In the genomic region with DNA sequence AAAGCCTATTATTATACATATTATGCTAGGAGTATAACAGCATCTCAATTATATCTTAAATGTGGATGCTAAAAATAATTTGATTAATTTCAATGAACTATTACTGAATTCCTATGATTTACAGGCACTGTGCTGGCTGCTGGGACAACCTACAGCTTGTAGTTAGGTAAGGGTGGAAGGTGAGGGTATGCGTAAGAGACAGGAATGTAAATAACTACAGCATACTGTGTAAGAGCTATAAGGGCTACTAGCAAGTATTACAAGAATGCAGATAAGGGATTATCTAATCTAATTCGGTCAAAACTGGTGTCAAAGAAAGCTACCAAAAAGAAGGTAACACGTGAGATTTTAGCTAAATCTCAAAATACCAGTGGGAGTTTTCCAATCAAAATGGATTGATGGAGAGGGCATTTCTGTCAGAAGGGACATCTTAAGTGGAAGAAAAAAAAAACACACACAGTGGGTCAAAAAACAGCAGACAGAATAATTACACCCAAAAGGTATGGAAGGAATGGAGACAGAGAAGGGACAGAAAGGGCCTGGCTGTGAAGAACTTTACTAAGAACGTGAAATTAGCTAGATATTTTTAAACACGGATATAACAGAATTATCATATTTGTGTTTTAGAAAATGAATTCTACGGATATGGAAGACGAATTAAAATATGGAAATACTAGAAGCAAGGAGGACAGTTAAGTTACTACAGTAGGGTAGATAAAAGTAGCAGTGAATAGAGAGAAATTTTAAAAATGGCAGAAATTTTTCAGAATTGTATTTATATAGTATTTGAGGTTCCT, we compare ENCODE assay signal across 27 cellular contexts. TPM values are rescaled to one million over a fixed set of nuclear protein-coding genes. Genes with fewer than 3 reads are reported as not detected.
A peak's percentile ranks its signal among the peaks of the same experiment; 100 is the strongest.
DNase-seq lines count a peak whose midpoint lies in the region; ATAC-seq and TF ChIP-seq lines count a peak whose summit lies in the region.
"Had no signal": no experiment of that assay in that cellular context is flagged by ENCODE, and none has a peak within 500 bp of the region (broad histone marks: within the 10 kb centered on the region; RNA-seq: fewer than 3 reads in every experiment).

No MANE protein-coding gene starts in this region.

- H3K27ac ChIP-seq in neural progenitor cell = peak overlapping the region; percentile 4
- H3K27ac ChIP-seq: BLaER1, parathyroid adenoma, right atrium auricular region, SJSA1, spleen, tibial nerve had no signal

- no peaks in the 10 kb centered on the region for H3K79me2 ChIP-seq in neural progenitor cell (ENCODE audit: low read depth)

- H3K4me3 ChIP-seq in H7 (ENCODE audit: insufficient read depth, low read depth, low read length) (no peak overlapping the region), fibroblast of the aortic adventitia (ENCODE audit: low read depth, low read length) (no peak overlapping the region), neural progenitor cell (no peak overlapping the region), HAP-1 (no peak overlapping the region)
- H3K4me3 ChIP-seq: BLaER1, right atrium auricular region, SJSA1, spleen, tibial nerve had no signal

- H3K4me1 ChIP-seq in neural progenitor cell = peaks cover 4% of the 10 kb centered on the region
- no peaks in the 10 kb centered on the region for H3K4me1 ChIP-seq in HAP-1
- H3K4me1 ChIP-seq: BLaER1, parathyroid adenoma, SJSA1 had no signal

- no peak overlapping the region for H3K9ac ChIP-seq in neural progenitor cell
- H3K9ac ChIP-seq: BLaER1, parathyroid adenoma had no signal

- no peaks in the 10 kb centered on the region for H4K20me1 ChIP-seq in neural progenitor cell (ENCODE audit: low read depth)
- H4K20me1 ChIP-seq: BLaER1 had no signal

- no peak overlapping the region for H3K4me3 Mint-ChIP-seq in neural progenitor cell
- H3K4me3 Mint-ChIP-seq: activated CD4-positive, alpha-beta memory T cell treated with anti-CD3 and anti-CD28 coated beads for 36 hours; activated naive CD8-positive, alpha-beta T cell; HFFc6; neural crest cell; T-cell had no signal

- H3K36me3 Mint-ChIP-seq in neural progenitor cell = peaks cover 6% of the 10 kb centered on the region

- no peaks in the 10 kb centered on the region for H3K27me3 ChIP-seq in H7 (ENCODE audit: control insufficient read depth, insufficient read depth, low read length)
- H3K27me3 ChIP-seq in neural progenitor cell = no peaks in the 10 kb centered on the region
- no peaks in the 10 kb centered on the region for H3K27me3 ChIP-seq in HAP-1 (ENCODE audit: low read depth)
- H3K27me3 ChIP-seq: BLaER1, right atrium auricular region, SJSA1, spleen, tibial nerve had no signal

- H3K9me3 ChIP-seq in neural progenitor cell (ENCODE audit: low read depth) = no peaks in the 10 kb centered on the region
- H3K9me3 ChIP-seq in HAP-1 = no peaks in the 10 kb centered on the region
- H3K9me3 ChIP-seq: BLaER1, right atrium auricular region, SJSA1, spleen, tibial nerve had no signal

- no peak for ATAC-seq in GM21529 (IDR thresholded peaks at IDR 0.05; ENCODE audit: unreplicated experiment)
- ATAC-seq in left lobe of liver = no peak
- ATAC-seq: activated CD4-positive, CD25-positive, alpha-beta regulatory T cell treated with anti-CD3 and anti-CD28 coated beads, Interleukin-2, amount 50 U/mL, for 24 hours; T-cell had no signal

- H3F3A ChIP-seq in neural progenitor cell (ENCODE audit: low read depth) = no peaks in the 10 kb centered on the region

- H3K4me1 Mint-ChIP-seq in neural progenitor cell = no peaks in the 10 kb centered on the region
- H3K4me1 Mint-ChIP-seq: neural crest cell had no signal

- peak; percentile 24 for DNase-seq in H7
- DNase-seq in NCI-H226 = peak; percentile 73
- peak; percentile 14 for DNase-seq in fibroblast of the aortic adventitia (ENCODE audit: low read depth)
- peak; percentile 2 for DNase-seq in neural progenitor cell (ENCODE audit: low spot score)
- no peak for DNase-seq in HAP-1 (ENCODE audit: low spot score in 2 of 2)
- DNase-seq in left lobe of liver (ENCODE audit: low spot score) = no peak
- DNase-seq: activated CD4-positive, alpha-beta memory T cell treated with anti-CD3 and anti-CD28 coated beads for 36 hours; activated CD8-positive, alpha-beta memory T cell treated with anti-CD3 and anti-CD28 coated beads, Interleukin-2, amount 50 U/mL, for 48 hours; central memory CD4-positive, alpha-beta T cell; DMS53; GF-D8; HFFc6; NCI-H1436; NCI-H2081 treated with DMSO at 0.1 percent for 48 hours; NCI-H345; spleen; T-cell had no signal

- in situ Hi-C loops in HAP-1 (cut with MboI; ENCODE audit: low sequenced_read_pairs) = no loop called here

- H2AFZ ChIP-seq in neural progenitor cell (replicated peaks) = no peak overlapping the region
- H2AFZ ChIP-seq: parathyroid adenoma had no signal

- no peak overlapping the region for H3K27ac Mint-ChIP-seq in neural progenitor cell
- H3K27ac Mint-ChIP-seq: activated CD4-positive, alpha-beta memory T cell treated with anti-CD3 and anti-CD28 coated beads for 36 hours; activated naive CD8-positive, alpha-beta T cell; HFFc6; T-cell had no signal

- H3K27me3 Mint-ChIP-seq in neural progenitor cell (ENCODE audit: insufficient read depth, low read depth) = no peaks in the 10 kb centered on the region
- H3K27me3 Mint-ChIP-seq: activated CD4-positive, alpha-beta memory T cell treated with anti-CD3 and anti-CD28 coated beads for 36 hours; activated naive CD8-positive, alpha-beta T cell; IgD-negative memory B cell; T-cell had no signal

- no peak overlapping the region for H3K4me2 ChIP-seq in neural progenitor cell
- H3K4me2 ChIP-seq: BLaER1 had no signal

- no peaks in the 10 kb centered on the region for H3K9me3 Mint-ChIP-seq in neural progenitor cell
- H3K9me3 Mint-ChIP-seq: activated CD4-positive, alpha-beta memory T cell treated with anti-CD3 and anti-CD28 coated beads for 36 hours; HFFc6; neural crest cell; T-cell had no signal

- H3K36me3 ChIP-seq in H7 (replicated peaks; ENCODE audit: control insufficient read depth, insufficient read depth, low read length) = no peaks in the 10 kb centered on the region
- H3K36me3 ChIP-seq in neural progenitor cell = no peaks in the 10 kb centered on the region
- no peaks in the 10 kb centered on the region for H3K36me3 ChIP-seq in HAP-1 (replicated peaks)
- H3K36me3 ChIP-seq: right atrium auricular region, SJSA1 had no signal

- no peak for TF ChIP-seq CTCF in fibroblast of the aortic adventitia (IDR thresholded peaks at IDR 0.05; ENCODE audit: insufficient read depth, low read length)
- no peak for TF ChIP-seq CTCF in neural progenitor cell (IDR thresholded peaks at IDR 0.05)

RNA-seq across cellular contexts. Expression of a gene that starts 47.1 kb away (rescaled TPM):
- total RNA-seq in H7 (2014; rRNA removed; shearing (Covaris generic)) = 17.4 and 17.9 TPM in 2 replicates
- total RNA-seq in fibroblast of the aortic adventitia (ENCODE audit: low replicate concordance) = 26.2 and 26.5 TPM in 2 replicates
- 12.8 and 20.9 TPM in 2 replicates for total RNA-seq in neural progenitor cell (ENCODE audit: low replicate concordance)
- 7.0 TPM for total RNA-seq in left lobe of liver

Comparison
In these comparisons a context has a peak if more than half of its experiments do, and no peak if none do; other contexts are left out.
1. DNase-seq: peak in H7 (single experiment), NCI-H226 (single experiment), fibroblast of the aortic adventitia (single experiment) and neural progenitor cell (single experiment); none in HAP-1 (0 of 2) and left lobe of liver (single experiment).